1 cellular context compared by ENCODE assay signal in the genomic region with DNA sequence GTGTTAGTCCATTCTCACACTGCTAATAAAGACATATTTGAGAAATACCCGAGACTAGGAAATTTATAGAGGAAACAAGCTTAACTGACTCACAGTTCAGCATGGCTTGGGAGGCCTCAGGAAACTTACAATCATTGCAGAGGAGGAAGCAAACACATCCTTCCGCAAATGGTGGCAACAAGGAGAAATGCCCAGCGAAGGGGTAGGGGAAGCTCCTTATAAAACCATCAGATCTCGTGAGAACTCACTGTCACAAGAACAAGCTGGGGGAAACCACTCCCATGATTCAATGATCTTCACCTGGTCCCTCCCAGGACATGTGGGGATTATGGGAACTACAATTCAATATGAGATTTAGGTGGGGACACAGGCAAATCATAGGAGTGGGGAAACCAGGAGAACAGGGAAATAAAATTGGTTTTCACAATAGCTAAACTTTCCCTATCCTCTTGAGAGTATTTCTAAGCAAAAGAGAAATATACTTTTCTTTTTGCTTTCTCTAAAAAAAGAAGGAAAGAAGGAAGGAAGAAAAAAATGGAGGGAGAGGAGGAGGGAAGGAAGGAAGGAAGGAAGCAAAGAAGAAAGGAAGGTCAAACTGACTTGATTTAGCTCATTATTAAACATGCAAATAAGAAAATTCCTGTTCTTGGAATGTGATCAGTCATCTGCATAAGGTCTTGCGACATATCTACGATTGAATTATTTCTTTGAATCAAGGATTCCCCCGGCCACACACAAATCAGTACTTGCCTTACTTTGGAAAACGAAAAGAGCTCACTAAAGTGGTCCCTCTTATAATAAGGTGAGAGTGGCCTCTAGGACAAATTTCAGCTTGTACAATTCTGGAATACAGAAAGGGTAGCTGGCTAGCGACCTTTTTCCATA.
TF ChIP-seq lines count a peak whose summit lies in the region.

No MANE protein-coding gene starts in this region.

TF ChIP-seq in IMR-90, 13 proteins besides CTCF, POLR2A, EP300 and RAD21:
- TF ChIP-seq CEBPB (IDR thresholded peaks at IDR 0.05; ENCODE audit: low read depth, low read length): peak; percentile 95
- TF ChIP-seq RCOR1 (IDR thresholded peaks at IDR 0.05; ENCODE audit: insufficient replicate concordance, low read length): no peak
